Comparison of ENCODE assay signal across 25 cellular contexts in the genomic region with DNA sequence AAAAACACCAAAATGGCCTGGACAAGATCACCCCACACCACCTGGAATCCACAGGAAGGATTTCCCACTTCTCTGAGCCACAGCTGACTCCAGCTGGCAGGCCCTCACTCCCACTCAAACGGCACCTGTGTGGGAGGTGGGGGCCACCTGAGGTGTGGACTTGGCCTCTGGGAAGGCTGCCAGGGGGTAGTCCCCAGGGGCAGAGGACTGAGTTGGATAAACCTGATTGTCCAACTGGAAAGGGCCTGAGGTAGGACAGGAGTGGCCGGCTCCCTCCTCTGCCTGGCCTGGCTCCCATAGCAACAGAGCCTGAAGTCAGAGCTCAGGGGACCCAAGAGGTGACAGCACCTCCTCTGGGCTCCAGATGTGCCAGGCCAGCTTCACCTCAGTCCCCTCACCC.
"Had no signal": no experiment of that assay in that cellular context is flagged by ENCODE, and none has a peak within 500 bp of the region (broad histone marks: within the 10 kb centered on the region; RNA-seq: fewer than 3 reads in every experiment).

No MANE protein-coding gene starts in this region.

- H3K4me1 ChIP-seq: adrenal gland, colonic mucosa had no signal

- DNase-seq: activated CD4-positive, alpha-beta memory T cell treated with anti-CD3 and anti-CD28 coated beads, Interleukin-2, amount 10 ng/mL, durations not matched to agents 7 days and 5 days; activated CD4-positive, alpha-beta T cell treated with anti-CD3 and anti-CD28 coated beads for 36 hours; activated CD4-positive, alpha-beta T cell treated with anti-CD3 and anti-CD28 coated beads, Interleukin-2, amount 50 U/mL, for 1 hour; activated naive CD4-positive, alpha-beta T cell treated with anti-CD3 and anti-CD28 coated beads, Interleukin-2, amount 50 U/mL, for 16 hours; activated naive CD8-positive, alpha-beta T cell treated with anti-CD3 and anti-CD28 coated beads, Interleukin-2, amount 10 ng/mL, durations not matched to agents 7 days and 5 days; activated T-cell treated with anti-CD3 and anti-CD28 coated beads for 4 hours; activated T-cell treated with anti-CD3 and anti-CD28 coated beads, Interleukin-2, amount 50 U/mL, for 72 hours; adrenal gland; anterior cingulate cortex; cerebellar nuclear complex; colonic mucosa; Karpas-422; MM.1S; NCI-H1694; NCI-H2029 treated with DMSO at 0.1 percent for 48 hours; NCI-H2171; NCI-H2227 treated with DMSO at 0.1 percent for 48 hours; NCI-H510A; NCI-H526 treated with DMSO at 0.1 percent for 48 hours; PC-3; SIG-M5; T-helper 1 cell; WERI-Rb-1 had no signal

- H3K36me3 ChIP-seq: adrenal gland, colonic mucosa, WERI-Rb-1 had no signal

- H3K27ac ChIP-seq: adrenal gland, colonic mucosa, WERI-Rb-1 had no signal

- H3K9me3 ChIP-seq: adrenal gland, colonic mucosa had no signal

- H3K4me3 ChIP-seq: adrenal gland, colonic mucosa, K562 had no signal

- FAIRE-seq: K562, RCC 7860 had no signal

- ATAC-seq: activated CD4-positive, alpha-beta T cell treated with anti-CD3 and anti-CD28 coated beads for 36 hours; activated T-cell treated with anti-CD3 and anti-CD28 coated beads, Interleukin-2, amount 50 U/mL, for 72 hours; K562; PC-3 had no signal
